Comparison of ENCODE assay signal across 7 cellular contexts in the genomic region with DNA sequence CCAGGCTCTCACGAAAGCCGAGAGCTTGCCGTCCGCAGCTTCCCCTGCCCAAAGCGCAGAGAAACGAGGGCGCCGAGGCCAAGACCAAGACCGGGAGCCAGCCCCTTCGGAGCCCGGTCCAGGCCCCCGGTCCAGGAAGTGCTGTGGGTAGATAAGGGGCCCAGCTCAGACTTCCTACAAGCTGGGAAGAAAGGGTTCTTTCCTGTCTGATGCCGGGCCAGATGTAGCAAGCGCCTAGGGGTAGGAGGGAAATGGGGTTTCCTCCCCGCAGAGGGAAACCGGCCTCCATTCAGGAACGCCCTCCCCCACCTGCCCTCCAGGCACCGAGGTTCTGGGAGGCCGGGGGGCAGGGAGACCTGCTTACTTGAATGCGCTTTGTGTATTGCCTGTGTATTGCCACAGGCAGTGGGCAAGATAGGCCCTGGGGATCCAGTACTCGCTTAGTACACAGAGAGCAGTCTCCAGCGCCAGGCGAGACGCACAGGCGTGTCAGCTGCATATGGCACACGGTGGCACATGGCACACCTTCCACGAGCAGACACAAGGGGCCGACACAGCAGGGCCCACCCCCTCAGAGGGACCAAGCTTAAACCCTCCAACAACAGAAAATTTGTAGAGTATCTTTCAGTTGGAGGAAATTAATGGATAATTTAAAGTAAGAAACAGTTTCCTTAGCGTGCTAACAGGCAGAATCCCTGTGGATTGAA. TPM values are rescaled to one million over a fixed set of nuclear protein-coding genes. Genes with fewer than 3 reads are reported as not detected.
DNase-seq lines count a peak whose midpoint lies in the region; ATAC-seq and TF ChIP-seq lines count a peak whose summit lies in the region.

No MANE protein-coding gene starts in this region.

- 53% methylated on average over 27 of the region's 29 CpGs for WGBS in mesenchymal stem cell

- peak overlapping the region; percentile 39 for H2BK15ac ChIP-seq in mesenchymal stem cell (ENCODE audit: low read depth, poor library complexity, severe bottlenecking)

- H3K4me3 ChIP-seq in choroid plexus epithelial cell (ENCODE audit: low read depth, low read length) (peak overlapping the region; percentile 59), mesenchymal stem cell (ENCODE audit: insufficient read depth in 1 of 2, low read depth in 1 of 2, low read length in 2 of 2) (peak overlapping the region in 1 of 2 experiments; percentile 82), stomach smooth muscle (ENCODE audit: low read length in 2 of 2) (peak overlapping the region; percentile 48 to 73)

- peak overlapping the region; percentile 52 to 61 for H3K18ac ChIP-seq in mesenchymal stem cell (ENCODE audit: low read depth in 1 of 2, low read length in 2 of 2)

- H2BK120ac ChIP-seq in mesenchymal stem cell (ENCODE audit: low read depth, low read length) = peak overlapping the region; percentile 42

- no peak overlapping the region for H3K27ac ChIP-seq in mesenchymal stem cell (ENCODE audit: low read length, poor library complexity, severe bottlenecking)
- H3K27ac ChIP-seq in stomach smooth muscle (ENCODE audit: low read length) = peak overlapping the region; percentile 41

- peak overlapping the region in 1 of 2 experiments; percentile 2 for H2BK12ac ChIP-seq in mesenchymal stem cell (ENCODE audit: low read length in 2 of 2)

- no peak overlapping the region for H3K14ac ChIP-seq in mesenchymal stem cell (ENCODE audit: low read length in 2 of 2)

- no peak overlapping the region for H3K23ac ChIP-seq in mesenchymal stem cell (ENCODE audit: low read length in 2 of 2)

- ATAC-seq in GM19463 (IDR thresholded peaks at IDR 0.05; ENCODE audit: unreplicated experiment) = peak; percentile 13

- H2AFZ ChIP-seq in mesenchymal stem cell (ENCODE audit: low read depth, low read length) = peak overlapping the region; percentile 54

- peaks cover 18% of the 10 kb centered on the region for H3K4me1 ChIP-seq in mesenchymal stem cell (ENCODE audit: control insufficient read depth, insufficient read depth, low read depth, low read length)
- peaks cover 17% of the 10 kb centered on the region for H3K4me1 ChIP-seq in stomach smooth muscle (ENCODE audit: control insufficient read depth, insufficient read depth, low read length)

- H3K9me3 ChIP-seq in mesenchymal stem cell (ENCODE audit: control insufficient read depth, low read length) (no peaks in the 10 kb centered on the region), stomach smooth muscle (ENCODE audit: control insufficient read depth in 2 of 2, low read length in 2 of 2) (no peaks in the 10 kb centered on the region)

- H3K4me2 ChIP-seq in mesenchymal stem cell (ENCODE audit: low read length, poor library complexity, severe bottlenecking) = no peak overlapping the region

- H2AK5ac ChIP-seq in mesenchymal stem cell (ENCODE audit: low read length, severe bottlenecking) = no peak overlapping the region

- H4K8ac ChIP-seq in mesenchymal stem cell (ENCODE audit: low read length) = peak overlapping the region; percentile 92

- H3K9ac ChIP-seq in mesenchymal stem cell (ENCODE audit: low read length) (peak overlapping the region; percentile 91), stomach smooth muscle (ENCODE audit: low read length in 2 of 2) (peak overlapping the region; percentile 55 to 68)

- DNase-seq in UCSD-AML1 (lab: John Stamatoyannopoulos, UW; ENCODE audit: unreplicated experiment) = peak; percentile 95
- DNase-seq in choroid plexus epithelial cell (ENCODE audit: low read depth) = no peak
- DNase-seq in mesenchymal stem cell = no peak
- DNase-seq in cerebellum (ENCODE audit: low spot score) = no peak

- H3K4ac ChIP-seq in mesenchymal stem cell (ENCODE audit: low read depth in 1 of 2, low read length in 2 of 2) = peak overlapping the region in 1 of 2 experiments; percentile 40

- H3K36me3 ChIP-seq in mesenchymal stem cell (ENCODE audit: control insufficient read depth in 1 of 2, insufficient read depth in 2 of 2, low read depth in 1 of 2, low read length in 2 of 2) (no peaks in the 10 kb centered on the region), stomach smooth muscle (ENCODE audit: control insufficient read depth in 2 of 2, insufficient read depth in 2 of 2, low read length in 2 of 2) (no peaks in the 10 kb centered on the region)

- H4K91ac ChIP-seq in mesenchymal stem cell (ENCODE audit: low read length) = peak overlapping the region; percentile 93

- no peaks in the 10 kb centered on the region for H3K79me1 ChIP-seq in mesenchymal stem cell (replicated peaks; ENCODE audit: low read length, poor library complexity, severe bottlenecking)

- H2BK5ac ChIP-seq in mesenchymal stem cell (ENCODE audit: low read depth, low read length, poor library complexity, severe bottlenecking) = no peak overlapping the region

- TF ChIP-seq CTCF in LNCAP (IDR thresholded peaks at IDR 0.05) = 0 out of 2 replicates have a peak, but pooled peaks have one; percentile 1
- no peak for TF ChIP-seq CTCF in choroid plexus epithelial cell (conservative IDR thresholded peaks at IDR 0.05; ENCODE audit: low read depth, low read length)

- H3K27me3 ChIP-seq in mesenchymal stem cell (ENCODE audit: control insufficient read depth in 1 of 2, insufficient read depth in 1 of 2, low read length in 2 of 2) (peaks cover 2 to 4% of the 10 kb centered on the region in 2 experiments), stomach smooth muscle (ENCODE audit: control insufficient read depth in 1 of 2, insufficient read depth in 2 of 2, low read length in 2 of 2) (peaks cover 0 to 4% of the 10 kb centered on the region in 2 donors)

RNA-seq across cellular contexts. Expression of a gene that starts 1.0 kb away (rescaled TPM):
- 14.4 TPM for polyA plus RNA-seq in mesenchymal stem cell (2013, experiment 1 of 2)
- 15.1 TPM for polyA plus RNA-seq in mesenchymal stem cell (2013, experiment 2 of 2)
- total RNA-seq in cerebellum = 19.0 TPM

RNA-seq across cellular contexts. Expression of a gene that starts 29.7 kb away (rescaled TPM):
- 1.8 TPM for polyA plus RNA-seq in mesenchymal stem cell (2013, experiment 1 of 2)
- polyA plus RNA-seq in mesenchymal stem cell (2013, experiment 2 of 2) = 1.8 TPM
- 7.3 TPM for total RNA-seq in cerebellum
